Comparison of ENCODE assay signal across 11 cellular contexts in genomic region chr2:43455735-43456642, GRCh38.
DNase-seq lines count a peak whose midpoint lies in the region; ATAC-seq lines count a peak whose summit lies in the region.
"Had no signal": no experiment of that assay in that cellular context is flagged by ENCODE, and none has a peak within 500 bp of the region (broad histone marks: within the 10 kb centered on the region; RNA-seq: fewer than 3 reads in every experiment).

No MANE protein-coding gene starts in this region.

- peaks cover 32% of the 10 kb centered on the region for H3K36me3 Mint-ChIP-seq in memory B cell

- H3K9me3 Mint-ChIP-seq in memory B cell = peaks cover 2% of the 10 kb centered on the region

- peak overlapping the region; percentile 43 for H3K27ac Mint-ChIP-seq in memory B cell

- DNase-seq in Caki2 (ENCODE audit: low read depth) (peak; percentile 53), astrocyte of the hippocampus (ENCODE audit: low read depth, low spot score) (peak; percentile 81), memory B cell (ENCODE audit: low spot score in 2 of 2) (no peak), NCI-H2196 (lab: John Stamatoyannopoulos, UW; ENCODE audit: unreplicated experiment) (no peak), inferior parietal cortex (ENCODE audit: extremely low spot score) (no peak)
- no peak for DNase-seq in activated naive CD4-positive, alpha-beta T cell (lab: John Stamatoyannopoulos, UW)
- DNase-seq: DMS 273 treated with DMSO at 0.1 percent for 48 hours, NCI-H1048 had no signal

- ATAC-seq in HG03108 (IDR thresholded peaks at IDR 0.05; ENCODE audit: unreplicated experiment) (peak; percentile 50), memory B cell (ENCODE audit: low read depth) (no peak), HG03469 (IDR thresholded peaks at IDR 0.05; ENCODE audit: unreplicated experiment) (no peak)

- peaks cover 18% of the 10 kb centered on the region for H3K4me1 Mint-ChIP-seq in memory B cell

- H3K27me3 Mint-ChIP-seq in memory B cell = no peaks in the 10 kb centered on the region
- H3K27me3 Mint-ChIP-seq: central memory CD8-positive, alpha-beta T cell had no signal

- in situ Hi-C loops in Caki2 (cut with HindIII; ENCODE audit: low pct_unique_long_range_greater_than_20kb, low sequenced_read_pairs) = no loop called here

- H3K4me3 Mint-ChIP-seq in memory B cell = no peak overlapping the region
- H3K4me3 Mint-ChIP-seq: central memory CD8-positive, alpha-beta T cell had no signal

Comparison
In these comparisons a context has a peak if more than half of its experiments do, and no peak if none do; other contexts are left out.
1. DNase-seq: peak in Caki2 (single experiment) and astrocyte of the hippocampus (single experiment); none in memory B cell (0 of 2), NCI-H2196 (single experiment), activated naive CD4-positive, alpha-beta T cell (0 of 4) and inferior parietal cortex (single experiment).